Comparison of ENCODE assay signal across 1 cellular context in the genomic region with DNA sequence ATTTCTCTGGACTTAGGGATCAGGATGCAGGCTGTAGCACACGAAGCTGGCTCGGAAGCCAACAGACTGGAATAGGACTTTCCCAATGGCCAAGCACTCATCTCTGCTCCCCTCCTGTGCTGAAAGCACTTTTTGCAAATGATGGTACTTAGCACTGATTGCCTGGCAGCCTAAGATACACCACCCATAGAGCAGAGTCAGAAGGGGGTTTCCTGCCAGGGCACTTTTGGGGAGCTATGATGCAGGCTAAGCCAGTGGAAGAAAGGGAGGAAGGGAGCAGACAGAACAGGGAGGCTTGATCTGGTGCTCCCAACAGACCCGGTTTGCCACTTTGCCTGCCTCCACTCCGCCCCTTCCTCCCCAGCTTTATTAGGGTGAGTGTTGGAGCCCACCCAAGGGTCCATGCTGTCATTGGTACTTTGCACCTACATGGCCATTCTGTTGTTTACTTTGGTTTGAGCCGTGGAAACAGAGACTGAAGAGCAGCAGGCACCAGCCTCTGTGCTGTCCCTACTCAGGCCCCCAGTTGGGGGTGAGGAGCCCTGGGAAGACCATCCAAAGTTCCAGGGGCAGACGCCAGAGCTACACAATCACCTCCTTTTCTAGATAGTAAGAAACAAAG.
TF ChIP-seq lines count a peak whose summit lies in the region.

No MANE protein-coding gene starts in this region.

TF ChIP-seq in HepG2, 621 proteins besides CTCF, POLR2A, EP300 and RAD21 (continued from another document and continues in another):
- TF ChIP-seq, protein P1, sequence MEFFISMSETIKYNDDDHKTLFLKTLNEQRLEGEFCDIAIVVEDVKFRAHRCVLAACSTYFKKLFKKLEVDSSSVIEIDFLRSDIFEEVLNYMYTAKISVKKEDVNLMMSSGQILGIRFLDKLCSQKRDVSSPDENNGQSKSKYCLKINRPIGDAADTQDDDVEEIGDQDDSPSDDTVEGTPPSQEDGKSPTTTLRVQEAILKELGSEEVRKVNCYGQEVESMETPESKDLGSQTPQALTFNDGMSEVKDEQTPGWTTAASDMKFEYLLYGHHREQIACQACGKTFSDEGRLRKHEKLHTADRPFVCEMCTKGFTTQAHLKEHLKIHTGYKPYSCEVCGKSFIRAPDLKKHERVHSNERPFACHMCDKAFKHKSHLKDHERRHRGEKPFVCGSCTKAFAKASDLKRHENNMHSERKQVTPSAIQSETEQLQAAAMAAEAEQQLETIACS (CRISPR knock-in tag; IDR thresholded peaks at IDR 0.05) = no peak
- TF ChIP-seq, protein P2, sequence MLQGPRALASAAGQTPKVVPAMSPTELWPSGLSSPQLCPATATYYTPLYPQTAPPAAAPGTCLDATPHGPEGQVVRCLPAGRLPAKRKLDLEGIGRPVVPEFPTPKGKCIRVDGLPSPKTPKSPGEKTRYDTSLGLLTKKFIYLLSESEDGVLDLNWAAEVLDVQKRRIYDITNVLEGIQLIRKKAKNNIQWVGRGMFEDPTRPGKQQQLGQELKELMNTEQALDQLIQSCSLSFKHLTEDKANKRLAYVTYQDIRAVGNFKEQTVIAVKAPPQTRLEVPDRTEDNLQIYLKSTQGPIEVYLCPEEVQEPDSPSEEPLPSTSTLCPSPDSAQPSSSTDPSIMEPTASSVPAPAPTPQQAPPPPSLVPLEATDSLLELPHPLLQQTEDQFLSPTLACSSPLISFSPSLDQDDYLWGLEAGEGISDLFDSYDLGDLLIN (CRISPR knock-in tag; IDR thresholded peaks at IDR 0.05; ENCODE audit: borderline replicate concordance) = no peak
- TF ChIP-seq NFKBIZ (CRISPR knock-in tag; IDR thresholded peaks at IDR 0.05) (no peak), SOX6 (IDR thresholded peaks at IDR 0.05) (no peak), SOX6 (CRISPR knock-in tag; IDR thresholded peaks at IDR 0.05) (peak; percentile 50; the same call in 1 of the 2 replicates), ZNF83 (CRISPR knock-in tag; IDR thresholded peaks at IDR 0.05; ENCODE audit: borderline replicate concordance) (no peak), ZBTB38 (CRISPR knock-in tag; IDR thresholded peaks at IDR 0.05) (0 out of 2 replicates have a peak, but pooled peaks have one; percentile 20), BHLHE40 (IDR thresholded peaks at IDR 0.05; ENCODE audit: low read length) (no peak), ZNF674 (CRISPR knock-in tag; IDR thresholded peaks at IDR 0.05; ENCODE audit: low read depth) (no peak), FOXO1 (CRISPR knock-in tag; IDR thresholded peaks at IDR 0.05) (peak; percentile 54; the same call in 1 of the 2 replicates), FOXJ3 (CRISPR knock-in tag; IDR thresholded peaks at IDR 0.05; ENCODE audit: borderline replicate concordance) (0 out of 2 replicates have a peak, but pooled peaks have one; percentile 46), TBP (CRISPR knock-in tag; IDR thresholded peaks at IDR 0.05) (no peak), SALL1 (CRISPR knock-in tag; IDR thresholded peaks at IDR 0.05) (peak; percentile 25), LCORL (IDR thresholded peaks at IDR 0.05) (no peak), LCORL (CRISPR knock-in tag; IDR thresholded peaks at IDR 0.05) (peak; percentile 67), ZNF207 (IDR thresholded peaks at IDR 0.05; ENCODE audit: borderline replicate concordance) (no peak), ZNF670 (CRISPR knock-in tag; IDR thresholded peaks at IDR 0.05; ENCODE audit: borderline replicate concordance) (no peak), FOXC1 (CRISPR knock-in tag; IDR thresholded peaks at IDR 0.05; ENCODE audit: borderline replicate concordance) (no peak), MED1 (CRISPR knock-in tag; IDR thresholded peaks at IDR 0.05) (peak; percentile 25; the same call in 1 of the 2 replicates), PRMT3 (CRISPR knock-in tag; IDR thresholded peaks at IDR 0.05; ENCODE audit: borderline replicate concordance, low read depth) (no peak), ATRX (CRISPR knock-in tag; IDR thresholded peaks at IDR 0.05; ENCODE audit: borderline replicate concordance) (no peak), CENPX (CRISPR knock-in tag; IDR thresholded peaks at IDR 0.05) (no peak), ZNF292 (CRISPR knock-in tag; IDR thresholded peaks at IDR 0.05; ENCODE audit: borderline replicate concordance, low read depth) (peak; percentile 60; the same call in 1 of the 2 replicates), ZNF124 (CRISPR knock-in tag; IDR thresholded peaks at IDR 0.05) (no peak), KDM5B (CRISPR knock-in tag; IDR thresholded peaks at IDR 0.05; ENCODE audit: borderline replicate concordance) (no peak), HDAC1 (CRISPR knock-in tag; IDR thresholded peaks at IDR 0.05) (0 out of 2 replicates have a peak, but pooled peaks have one; percentile 53), U2AF2 (IDR thresholded peaks at IDR 0.05; ENCODE audit: low read depth, low read length) (no peak), SRSF9 (IDR thresholded peaks at IDR 0.05; ENCODE audit: borderline replicate concordance, insufficient read depth, low read depth, low read length, poor library complexity, severe bottlenecking) (no peak), KLF15 (CRISPR knock-in tag; IDR thresholded peaks at IDR 0.05; ENCODE audit: borderline replicate concordance) (no peak), NR2C2 (CRISPR knock-in tag; IDR thresholded peaks at IDR 0.05; ENCODE audit: borderline replicate concordance) (no peak)
- TF ChIP-seq, protein P3, sequence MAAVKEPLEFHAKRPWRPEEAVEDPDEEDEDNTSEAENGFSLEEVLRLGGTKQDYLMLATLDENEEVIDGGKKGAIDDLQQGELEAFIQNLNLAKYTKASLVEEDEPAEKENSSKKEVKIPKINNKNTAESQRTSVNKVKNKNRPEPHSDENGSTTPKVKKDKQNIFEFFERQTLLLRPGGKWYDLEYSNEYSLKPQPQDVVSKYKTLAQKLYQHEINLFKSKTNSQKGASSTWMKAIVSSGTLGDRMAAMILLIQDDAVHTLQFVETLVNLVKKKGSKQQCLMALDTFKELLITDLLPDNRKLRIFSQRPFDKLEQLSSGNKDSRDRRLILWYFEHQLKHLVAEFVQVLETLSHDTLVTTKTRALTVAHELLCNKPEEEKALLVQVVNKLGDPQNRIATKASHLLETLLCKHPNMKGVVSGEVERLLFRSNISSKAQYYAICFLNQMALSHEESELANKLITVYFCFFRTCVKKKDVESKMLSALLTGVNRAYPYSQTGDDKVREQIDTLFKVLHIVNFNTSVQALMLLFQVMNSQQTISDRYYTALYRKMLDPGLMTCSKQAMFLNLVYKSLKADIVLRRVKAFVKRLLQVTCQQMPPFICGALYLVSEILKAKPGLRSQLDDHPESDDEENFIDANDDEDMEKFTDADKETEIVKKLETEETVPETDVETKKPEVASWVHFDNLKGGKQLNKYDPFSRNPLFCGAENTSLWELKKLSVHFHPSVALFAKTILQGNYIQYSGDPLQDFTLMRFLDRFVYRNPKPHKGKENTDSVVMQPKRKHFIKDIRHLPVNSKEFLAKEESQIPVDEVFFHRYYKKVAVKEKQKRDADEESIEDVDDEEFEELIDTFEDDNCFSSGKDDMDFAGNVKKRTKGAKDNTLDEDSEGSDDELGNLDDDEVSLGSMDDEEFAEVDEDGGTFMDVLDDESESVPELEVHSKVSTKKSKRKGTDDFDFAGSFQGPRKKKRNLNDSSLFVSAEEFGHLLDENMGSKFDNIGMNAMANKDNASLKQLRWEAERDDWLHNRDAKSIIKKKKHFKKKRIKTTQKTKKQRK (IDR thresholded peaks at IDR 0.05; ENCODE audit: low read length) = no peak
- TF ChIP-seq, protein P4, sequence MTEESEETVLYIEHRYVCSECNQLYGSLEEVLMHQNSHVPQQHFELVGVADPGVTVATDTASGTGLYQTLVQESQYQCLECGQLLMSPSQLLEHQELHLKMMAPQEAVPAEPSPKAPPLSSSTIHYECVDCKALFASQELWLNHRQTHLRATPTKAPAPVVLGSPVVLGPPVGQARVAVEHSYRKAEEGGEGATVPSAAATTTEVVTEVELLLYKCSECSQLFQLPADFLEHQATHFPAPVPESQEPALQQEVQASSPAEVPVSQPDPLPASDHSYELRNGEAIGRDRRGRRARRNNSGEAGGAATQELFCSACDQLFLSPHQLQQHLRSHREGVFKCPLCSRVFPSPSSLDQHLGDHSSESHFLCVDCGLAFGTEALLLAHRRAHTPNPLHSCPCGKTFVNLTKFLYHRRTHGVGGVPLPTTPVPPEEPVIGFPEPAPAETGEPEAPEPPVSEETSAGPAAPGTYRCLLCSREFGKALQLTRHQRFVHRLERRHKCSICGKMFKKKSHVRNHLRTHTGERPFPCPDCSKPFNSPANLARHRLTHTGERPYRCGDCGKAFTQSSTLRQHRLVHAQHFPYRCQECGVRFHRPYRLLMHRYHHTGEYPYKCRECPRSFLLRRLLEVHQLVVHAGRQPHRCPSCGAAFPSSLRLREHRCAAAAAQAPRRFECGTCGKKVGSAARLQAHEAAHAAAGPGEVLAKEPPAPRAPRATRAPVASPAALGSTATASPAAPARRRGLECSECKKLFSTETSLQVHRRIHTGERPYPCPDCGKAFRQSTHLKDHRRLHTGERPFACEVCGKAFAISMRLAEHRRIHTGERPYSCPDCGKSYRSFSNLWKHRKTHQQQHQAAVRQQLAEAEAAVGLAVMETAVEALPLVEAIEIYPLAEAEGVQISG (CRISPR knock-in tag; IDR thresholded peaks at IDR 0.05) = 0 out of 2 replicates have a peak, but pooled peaks have one; percentile 18
- TF ChIP-seq, protein P5, sequence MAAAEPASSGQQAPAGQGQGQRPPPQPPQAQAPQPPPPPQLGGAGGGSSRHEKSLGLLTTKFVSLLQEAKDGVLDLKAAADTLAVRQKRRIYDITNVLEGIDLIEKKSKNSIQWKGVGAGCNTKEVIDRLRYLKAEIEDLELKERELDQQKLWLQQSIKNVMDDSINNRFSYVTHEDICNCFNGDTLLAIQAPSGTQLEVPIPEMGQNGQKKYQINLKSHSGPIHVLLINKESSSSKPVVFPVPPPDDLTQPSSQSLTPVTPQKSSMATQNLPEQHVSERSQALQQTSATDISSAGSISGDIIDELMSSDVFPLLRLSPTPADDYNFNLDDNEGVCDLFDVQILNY (CRISPR knock-in tag; conservative IDR thresholded peaks at IDR 0.05) = no peak
- TF ChIP-seq, protein P6, sequence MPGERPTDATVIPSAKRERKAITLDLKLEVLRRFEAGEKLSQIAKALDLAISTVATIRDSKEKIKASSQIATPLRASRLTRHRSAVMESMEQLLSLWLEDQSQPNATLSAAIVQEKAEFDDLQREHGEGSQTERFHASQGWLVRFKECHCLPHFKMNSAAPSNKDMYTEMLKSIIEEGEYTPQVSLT (CRISPR knock-in tag; IDR thresholded peaks at IDR 0.05; ENCODE audit: borderline replicate concordance, low read depth) = no peak
- TF ChIP-seq, protein P7, sequence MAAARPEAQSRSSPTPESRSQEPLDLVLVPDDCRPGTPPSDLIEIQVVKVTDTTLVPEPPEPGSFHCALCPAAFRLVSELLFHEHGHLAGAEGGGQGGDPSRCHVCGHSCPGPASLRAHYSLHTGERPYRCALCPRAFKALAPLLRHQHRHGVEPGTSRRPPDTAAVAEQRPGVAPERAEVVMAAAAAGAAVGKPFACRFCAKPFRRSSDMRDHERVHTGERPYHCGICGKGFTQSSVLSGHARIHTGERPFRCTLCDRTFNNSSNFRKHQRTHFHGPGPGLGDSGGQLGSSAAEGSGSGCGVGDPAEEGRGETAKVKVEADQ (CRISPR knock-in tag; IDR thresholded peaks at IDR 0.05; ENCODE audit: borderline replicate concordance) = no peak
- TF ChIP-seq, protein P8, sequence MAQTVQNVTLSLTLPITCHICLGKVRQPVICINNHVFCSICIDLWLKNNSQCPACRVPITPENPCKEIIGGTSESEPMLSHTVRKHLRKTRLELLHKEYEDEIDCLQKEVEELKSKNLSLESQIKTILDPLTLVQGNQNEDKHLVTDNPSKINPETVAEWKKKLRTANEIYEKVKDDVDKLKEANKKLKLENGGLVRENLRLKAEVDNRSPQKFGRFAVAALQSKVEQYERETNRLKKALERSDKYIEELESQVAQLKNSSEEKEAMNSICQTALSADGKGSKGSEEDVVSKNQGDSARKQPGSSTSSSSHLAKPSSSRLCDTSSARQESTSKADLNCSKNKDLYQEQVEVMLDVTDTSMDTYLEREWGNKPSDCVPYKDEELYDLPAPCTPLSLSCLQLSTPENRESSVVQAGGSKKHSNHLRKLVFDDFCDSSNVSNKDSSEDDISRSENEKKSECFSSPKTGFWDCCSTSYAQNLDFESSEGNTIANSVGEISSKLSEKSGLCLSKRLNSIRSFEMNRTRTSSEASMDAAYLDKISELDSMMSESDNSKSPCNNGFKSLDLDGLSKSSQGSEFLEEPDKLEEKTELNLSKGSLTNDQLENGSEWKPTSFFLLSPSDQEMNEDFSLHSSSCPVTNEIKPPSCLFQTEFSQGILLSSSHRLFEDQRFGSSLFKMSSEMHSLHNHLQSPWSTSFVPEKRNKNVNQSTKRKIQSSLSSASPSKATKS (CRISPR knock-in tag; IDR thresholded peaks at IDR 0.05) = no peak
- TF ChIP-seq, protein P9, sequence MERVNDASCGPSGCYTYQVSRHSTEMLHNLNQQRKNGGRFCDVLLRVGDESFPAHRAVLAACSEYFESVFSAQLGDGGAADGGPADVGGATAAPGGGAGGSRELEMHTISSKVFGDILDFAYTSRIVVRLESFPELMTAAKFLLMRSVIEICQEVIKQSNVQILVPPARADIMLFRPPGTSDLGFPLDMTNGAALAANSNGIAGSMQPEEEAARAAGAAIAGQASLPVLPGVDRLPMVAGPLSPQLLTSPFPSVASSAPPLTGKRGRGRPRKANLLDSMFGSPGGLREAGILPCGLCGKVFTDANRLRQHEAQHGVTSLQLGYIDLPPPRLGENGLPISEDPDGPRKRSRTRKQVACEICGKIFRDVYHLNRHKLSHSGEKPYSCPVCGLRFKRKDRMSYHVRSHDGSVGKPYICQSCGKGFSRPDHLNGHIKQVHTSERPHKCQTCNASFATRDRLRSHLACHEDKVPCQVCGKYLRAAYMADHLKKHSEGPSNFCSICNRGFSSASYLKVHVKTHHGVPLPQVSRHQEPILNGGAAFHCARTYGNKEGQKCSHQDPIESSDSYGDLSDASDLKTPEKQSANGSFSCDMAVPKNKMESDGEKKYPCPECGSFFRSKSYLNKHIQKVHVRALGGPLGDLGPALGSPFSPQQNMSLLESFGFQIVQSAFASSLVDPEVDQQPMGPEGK (CRISPR knock-in tag; IDR thresholded peaks at IDR 0.05) = peak; percentile 75
- TF ChIP-seq, protein P10, sequence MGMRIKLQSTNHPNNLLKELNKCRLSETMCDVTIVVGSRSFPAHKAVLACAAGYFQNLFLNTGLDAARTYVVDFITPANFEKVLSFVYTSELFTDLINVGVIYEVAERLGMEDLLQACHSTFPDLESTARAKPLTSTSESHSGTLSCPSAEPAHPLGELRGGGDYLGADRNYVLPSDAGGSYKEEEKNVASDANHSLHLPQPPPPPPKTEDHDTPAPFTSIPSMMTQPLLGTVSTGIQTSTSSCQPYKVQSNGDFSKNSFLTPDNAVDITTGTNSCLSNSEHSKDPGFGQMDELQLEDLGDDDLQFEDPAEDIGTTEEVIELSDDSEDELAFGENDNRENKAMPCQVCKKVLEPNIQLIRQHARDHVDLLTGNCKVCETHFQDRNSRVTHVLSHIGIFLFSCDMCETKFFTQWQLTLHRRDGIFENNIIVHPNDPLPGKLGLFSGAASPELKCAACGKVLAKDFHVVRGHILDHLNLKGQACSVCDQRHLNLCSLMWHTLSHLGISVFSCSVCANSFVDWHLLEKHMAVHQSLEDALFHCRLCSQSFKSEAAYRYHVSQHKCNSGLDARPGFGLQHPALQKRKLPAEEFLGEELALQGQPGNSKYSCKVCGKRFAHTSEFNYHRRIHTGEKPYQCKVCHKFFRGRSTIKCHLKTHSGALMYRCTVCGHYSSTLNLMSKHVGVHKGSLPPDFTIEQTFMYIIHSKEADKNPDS (CRISPR knock-in tag; IDR thresholded peaks at IDR 0.05) = no peak
